In the genomic region with DNA sequence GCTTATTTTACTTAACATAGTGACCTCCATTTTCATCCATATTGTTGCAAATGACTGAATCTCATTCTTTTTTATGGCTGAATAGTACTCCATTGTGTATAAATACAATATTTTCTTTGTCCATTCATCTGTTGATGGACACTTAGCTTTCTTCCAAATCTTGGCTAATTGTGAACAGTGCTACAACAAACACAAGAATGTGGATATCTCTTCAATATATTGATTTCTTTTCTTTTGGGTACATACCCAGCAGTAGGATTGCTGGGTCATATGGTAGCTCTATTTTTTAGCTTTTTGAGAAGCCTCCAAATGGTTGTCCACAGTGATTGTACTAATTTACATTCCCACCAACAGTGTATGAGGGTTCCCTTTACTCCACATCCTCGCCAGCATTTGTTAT, we compare ENCODE assay signal across 31 cellular contexts. TPM values are rescaled to one million over a fixed set of nuclear protein-coding genes. Genes with fewer than 3 reads are reported as not detected.
"Had no signal": no experiment of that assay in that cellular context is flagged by ENCODE, and none has a peak within 500 bp of the region (broad histone marks: within the 10 kb centered on the region; RNA-seq: fewer than 3 reads in every experiment).

No MANE protein-coding gene starts in this region.

- H3K4me3 ChIP-seq: heart right ventricle, hepatocyte, left lung, lower lobe of right lung, mucosa of descending colon, ovary, psoas muscle, right atrium auricular region, right lobe of liver, smooth muscle cell, testis, thyroid gland, transverse colon, upper lobe of left lung, vagina had no signal

- H3K27ac ChIP-seq: heart right ventricle, hepatocyte, left lung, lower lobe of right lung, ovary, psoas muscle, right atrium auricular region, right lobe of liver, testis, thyroid gland, transverse colon, upper lobe of left lung, vagina had no signal

- H3K9me3 ChIP-seq: heart right ventricle, left lung, lower lobe of right lung, mucosa of descending colon, ovary, psoas muscle, right atrium auricular region, right lobe of liver, testis, thyroid gland, transverse colon, upper lobe of left lung, vagina had no signal

- H3K9me3 Mint-ChIP-seq: mesothelial cell of epicardium; natural killer cell treated with Interleukin-12 subunit alpha and Interleukin-12 subunit beta and Interleukin-15 and Interleukin-18, amount 100 ng/mL, for 72 hours; stimulated activated memory B cell treated with anti-CD40 and anti-IgM and Interleukin-4, amounts not matched to agents 10 μg/mL and 1 μg/mL and 100 μg/mL, for 72 hours had no signal

- H3K27me3 ChIP-seq: heart right ventricle, hepatocyte, left lung, ovary, right atrium auricular region, right lobe of liver, testis, thyroid gland, upper lobe of left lung, vagina had no signal

- H3K4me3 Mint-ChIP-seq: mesothelial cell of epicardium; naive thymus-derived CD4-positive, alpha-beta T cell; natural killer cell treated with Interleukin-12 subunit alpha and Interleukin-12 subunit beta and Interleukin-15 and Interleukin-18, amount 100 ng/mL, for 72 hours; stimulated activated memory B cell treated with anti-CD40 and anti-IgM and Interleukin-4, amounts not matched to agents 10 μg/mL and 1 μg/mL and 100 μg/mL, for 72 hours; stimulated activated naive CD8-positive, alpha-beta T cell treated with anti-CD3 and anti-CD28 coated beads, Interleukin-15, amount 100 ng/mL, for 72 hours had no signal

- DNase-seq: heart right ventricle; kidney; left colon; left lung; lower lobe of right lung; mammary epithelial cell; mesendoderm; mucosa of descending colon; naive thymus-derived CD4-positive, alpha-beta T cell; ovary; posterior cingulate gyrus; psoas muscle; right lobe of liver; stimulated activated CD4-positive, alpha-beta T cell treated with anti-CD3 and anti-CD28 coated beads, Interleukin-1b, Interleukin-23, amount 100 ng/mL, for 48 hours; stimulated activated CD4-positive, alpha-beta T cell treated with anti-CD3 and anti-CD28 coated beads, Interleukin-2, amount 100 ng/mL, for 48 hours; stimulated activated CD4-positive, alpha-beta T cell treated with anti-CD3 and anti-CD28 coated beads, Interleukin-4, amount 100 ng/mL, for 4 hours; stimulated activated CD8-positive, alpha-beta memory T cell treated with anti-CD3 and anti-CD28 coated beads, Interleukin-4, amount 100 ng/mL, for 48 hours; stimulated activated naive CD4-positive, alpha-beta T cell treated with Interleukin-2 at 50 U/mL for 16 hours; stimulated activated naive CD8-positive, alpha-beta T cell treated with anti-CD3 and anti-CD28 coated beads, Interleukin-15, amount 100 ng/mL, for 72 hours; substantia nigra; testis; thyroid gland; transverse colon; upper lobe of left lung had no signal

- ATAC-seq: heart right ventricle; left colon; left lung; lower lobe of right lung; mucosa of descending colon; naive thymus-derived CD4-positive, alpha-beta T cell; natural killer cell treated with Interleukin-12 subunit alpha and Interleukin-12 subunit beta and Interleukin-15 and Interleukin-18, amount 100 ng/mL, for 72 hours; psoas muscle; right lobe of liver; stimulated activated memory B cell treated with anti-CD40 and anti-IgM and Interleukin-4, amounts not matched to agents 10 μg/mL and 1 μg/mL and 100 μg/mL, for 72 hours; stimulated activated naive CD8-positive, alpha-beta T cell treated with anti-CD3 and anti-CD28 coated beads, Interleukin-15, amount 100 ng/mL, for 72 hours had no signal

- H3K4me2 ChIP-seq: hepatocyte, smooth muscle cell had no signal

- H2AFZ ChIP-seq: hepatocyte had no signal

- H3K4me1 Mint-ChIP-seq: stimulated activated memory B cell treated with anti-CD40 and anti-IgM and Interleukin-4, amounts not matched to agents 10 μg/mL and 1 μg/mL and 100 μg/mL, for 72 hours; stimulated activated naive CD8-positive, alpha-beta T cell treated with anti-CD3 and anti-CD28 coated beads, Interleukin-15, amount 100 ng/mL, for 72 hours had no signal

- H3K79me2 ChIP-seq: hepatocyte had no signal

- H3K4me1 ChIP-seq: left lung, lower lobe of right lung, psoas muscle, right lobe of liver, testis, transverse colon, upper lobe of left lung, vagina had no signal

- H3K27ac Mint-ChIP-seq: mesothelial cell of epicardium; naive thymus-derived CD4-positive, alpha-beta T cell; natural killer cell treated with Interleukin-12 subunit alpha and Interleukin-12 subunit beta and Interleukin-15 and Interleukin-18, amount 100 ng/mL, for 72 hours; stimulated activated memory B cell treated with anti-CD40 and anti-IgM and Interleukin-4, amounts not matched to agents 10 μg/mL and 1 μg/mL and 100 μg/mL, for 72 hours; stimulated activated naive CD8-positive, alpha-beta T cell treated with anti-CD3 and anti-CD28 coated beads, Interleukin-15, amount 100 ng/mL, for 72 hours had no signal

- H3K36me3 Mint-ChIP-seq: mesothelial cell of epicardium; naive thymus-derived CD4-positive, alpha-beta T cell; natural killer cell treated with Interleukin-12 subunit alpha and Interleukin-12 subunit beta and Interleukin-15 and Interleukin-18, amount 100 ng/mL, for 72 hours; stimulated activated memory B cell treated with anti-CD40 and anti-IgM and Interleukin-4, amounts not matched to agents 10 μg/mL and 1 μg/mL and 100 μg/mL, for 72 hours had no signal

- H3K36me3 ChIP-seq: heart right ventricle, left lung, lower lobe of right lung, ovary, right atrium auricular region, right lobe of liver, thyroid gland, transverse colon, upper lobe of left lung, vagina had no signal

RNA-seq across cellular contexts. Expression of a gene that starts 58.0 kb away (rescaled TPM):
- polyA plus RNA-seq: naive thymus-derived CD4-positive, alpha-beta T cell had no signal
